In the genomic region with DNA sequence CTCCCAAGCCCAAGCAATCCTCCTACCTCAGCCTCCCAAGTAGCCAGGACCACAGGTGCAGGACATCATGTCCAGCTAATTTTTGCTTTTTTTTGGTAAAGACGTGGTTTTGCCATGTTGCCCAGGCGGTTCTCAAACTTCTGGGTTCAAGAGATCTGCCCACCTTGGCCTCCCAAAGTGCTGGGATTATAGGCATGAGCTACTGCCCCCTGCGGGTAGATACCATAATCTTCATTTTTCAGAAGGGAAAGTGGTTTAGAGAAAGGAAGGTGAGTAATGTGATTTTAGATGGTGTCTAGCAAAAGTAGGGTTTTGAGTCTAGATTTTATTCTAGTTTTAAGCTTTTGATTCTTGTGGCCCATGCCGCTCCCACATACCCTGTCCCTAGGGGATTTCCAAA, we compare ENCODE assay signal across 22 cellular contexts.
A peak's percentile ranks its signal among the peaks of the same experiment; 100 is the strongest.
DNase-seq lines count a peak whose midpoint lies in the region; ATAC-seq and TF ChIP-seq lines count a peak whose summit lies in the region.
"Had no signal": no experiment of that assay in that cellular context is flagged by ENCODE, and none has a peak within 500 bp of the region (broad histone marks: within the 10 kb centered on the region; RNA-seq: fewer than 3 reads in every experiment).

No MANE protein-coding gene starts in this region.

- H2BK12ac ChIP-seq in trophoblast cell (ENCODE audit: low read length), result no peak overlapping the region

- H4K8ac ChIP-seq in trophoblast cell (ENCODE audit: low read depth, low read length), result no peak overlapping the region

- H3K4me2 ChIP-seq in HCT116 (ENCODE audit: low read length), result no peak overlapping the region
- no peak overlapping the region for H3K4me2 ChIP-seq in trophoblast cell (ENCODE audit: low read length)
- H3K4me2 ChIP-seq: BLaER1 had no signal

- H4K91ac ChIP-seq in trophoblast cell (ENCODE audit: low read depth, low read length), result no peak overlapping the region

- ATAC-seq in HCT116 (no peak), HG03565 (IDR thresholded peaks at IDR 0.05; ENCODE audit: unreplicated experiment) (no peak), HG03159 (IDR thresholded peaks at IDR 0.05; ENCODE audit: unreplicated experiment) (no peak)

- TF ChIP-seq CTCF in HCT116 (IDR thresholded peaks at IDR 0.05 in 2 of 3, conservative IDR thresholded peaks at IDR 0.05 in 1 of 3; ENCODE audit: borderline replicate concordance in 1 of 3, insufficient read depth in 1 of 3, low read depth in 2 of 3, low read length in 2 of 3), result peak in 1 of 3 experiments; percentile 38; a peak in 1 of 6 replicates

- DNase-seq in DMS53 treated with DMSO at 0.1 percent for 48 hours (lab: John Stamatoyannopoulos, UW; ENCODE audit: unreplicated experiment) (peak; percentile 7), HCT116 (ENCODE audit: low read depth, low spot score) (no peak), OCI-M1 (lab: John Stamatoyannopoulos, UW) (peak; percentile 22), trophoblast cell (peak in 1 of 2 donors; percentile 55)
- no peak for DNase-seq in stimulated activated naive CD4-positive, alpha-beta T cell treated with Interleukin-2 at 50 U/mL for 16 hours (lab: John Stamatoyannopoulos, UW)
- DNase-seq: Caco-2; CD4-positive, alpha-beta memory T cell; DMS 273 treated with DMSO at 0.1 percent for 48 hours; GOT3; KG1; MV-4-11; NCI-H1417; NCI-H1694 treated with DMSO at 0.1 percent for 48 hours; NCI-H446 treated with DMSO at 0.1 percent for 48 hours; NCI-H526 treated with DMSO at 0.1 percent for 48 hours; Peyer's patch; T-helper 1 cell; T-helper 9 cell had no signal

- H3K4me3 ChIP-seq in HCT116 (replicated peaks in 1 of 2; ENCODE audit: low read depth in 1 of 2, low read length in 2 of 2) (no peak overlapping the region), trophoblast cell (ENCODE audit: low read depth, low read length) (peak overlapping the region; percentile 36)
- H3K4me3 ChIP-seq: BLaER1, Peyer's patch, SJCRH30 had no signal

- no peak overlapping the region for H3K4ac ChIP-seq in trophoblast cell (ENCODE audit: low read depth, low read length)

- intact Hi-C loops in HCT116 (cut with micrococcal nuclease), result loop anchor here (10.0 kb wide), 2 partner anchors 295 to 515 kb away; no protein-coding TSS in a partner anchor

- no peak overlapping the region for H2AK5ac ChIP-seq in trophoblast cell (ENCODE audit: low read length)

- no peaks in the 10 kb centered on the region for H3K9me3 ChIP-seq in HCT116 (ENCODE audit: control insufficient read depth in 1 of 2, insufficient read depth in 1 of 2, low read depth in 1 of 2, low read length in 2 of 2)
- peaks cover 3% of the 10 kb centered on the region for H3K9me3 ChIP-seq in trophoblast cell (ENCODE audit: insufficient read depth, low read depth, low read length)
- H3K9me3 ChIP-seq: BLaER1, Caco-2, Peyer's patch, SJCRH30 had no signal

- H3K9me2 ChIP-seq in HCT116 (ENCODE audit: insufficient read depth), result no peaks in the 10 kb centered on the region

- no peak overlapping the region for H2AFZ ChIP-seq in HCT116 (ENCODE audit: low read depth, low read length, poor library complexity, severe bottlenecking)
- H2AFZ ChIP-seq in trophoblast cell (ENCODE audit: insufficient read depth, low read length, poor library complexity), result no peak overlapping the region

- RAD21 ChIA-PET in HCT116 (lab: Charles Lee; ENCODE audit: low non-redundant PET in 1 of 2, low total read pairs in 2 of 2, uncharacterized antibody in 2 of 2, unreplicated experiment in 2 of 2), result no interaction called here

- no peak overlapping the region for H3K9ac ChIP-seq in HCT116 (ENCODE audit: low read length)
- H3K9ac ChIP-seq in trophoblast cell (ENCODE audit: low read length), result no peak overlapping the region
- H3K9ac ChIP-seq: BLaER1 had no signal

- no peaks in the 10 kb centered on the region for H3K79me1 ChIP-seq in trophoblast cell (ENCODE audit: low read length)

- POLR2A ChIA-PET in HCT116 (lab: Charles Lee), result no interaction called here

- no peak overlapping the region for H2BK5ac ChIP-seq in trophoblast cell (ENCODE audit: low read depth, low read length, poor library complexity)

- H3K36me3 ChIP-seq in HCT116 (ENCODE audit: control insufficient read depth in 1 of 2, insufficient read depth in 2 of 2, low read length in 2 of 2) (no peaks in the 10 kb centered on the region), trophoblast cell (ENCODE audit: control insufficient read depth in 1 of 2, insufficient read depth in 2 of 2, low read length in 2 of 2) (no peaks in the 10 kb centered on the region)
- H3K36me3 ChIP-seq: BLaER1, Peyer's patch, SJCRH30 had no signal

- CTCF ChIA-PET in HCT116 (lab: Charles Lee), result no interaction called here

- H4K20me1 ChIP-seq in HCT116 (ENCODE audit: insufficient read depth), result no peaks in the 10 kb centered on the region
- H4K20me1 ChIP-seq: BLaER1 had no signal

- no peak overlapping the region for H3K23ac ChIP-seq in trophoblast cell (ENCODE audit: low read length)

- no CpG with 5 or more reads among the region's 4 CpGs for WGBS in trophoblast cell (ENCODE audit: extremely low coverage, insufficient coverage, insufficient read length)

- H3K79me2 ChIP-seq in HCT116 (ENCODE audit: insufficient read depth, low read length) (no peaks in the 10 kb centered on the region), trophoblast cell (ENCODE audit: control insufficient read depth, insufficient read depth, low read length, poor library complexity) (no peaks in the 10 kb centered on the region)

- no TSS peak for BruUV-seq in HCT116 (replicated peaks; lab: Mats Ljungman, UMichigan)

- no peak overlapping the region for H3K14ac ChIP-seq in trophoblast cell (ENCODE audit: low read length)

- H3K4me1 ChIP-seq in HCT116 (ENCODE audit: control insufficient read depth in 1 of 2, insufficient read depth in 2 of 2, low read length in 2 of 2), result no peaks in the 10 kb centered on the region
- no peaks in the 10 kb centered on the region for H3K4me1 ChIP-seq in trophoblast cell (ENCODE audit: control insufficient read depth in 1 of 2, insufficient read depth in 2 of 2, low read length in 2 of 2)
- H3K4me1 ChIP-seq: Caco-2, Peyer's patch, SJCRH30 had no signal

- no peak for TF ChIP-seq POLR2A in HCT116 (IDR thresholded peaks at IDR 0.05; ENCODE audit: borderline replicate concordance, extremely low read depth, insufficient read depth, insufficient read length)

- H4K12ac ChIP-seq in trophoblast cell (ENCODE audit: low read depth, low read length), result no peak overlapping the region

- H3K27me3 ChIP-seq in HCT116 (ENCODE audit: insufficient read depth, low read length), result no peaks in the 10 kb centered on the region
- no peaks in the 10 kb centered on the region for H3K27me3 ChIP-seq in trophoblast cell (ENCODE audit: insufficient read depth, low read length)
- H3K27me3 ChIP-seq: BLaER1, Peyer's patch, SJCRH30 had no signal

- TF ChIP-seq RAD21 in HCT116 (IDR thresholded peaks at IDR 0.05; ENCODE audit: low read depth), result peak; percentile 33; the same call in 1 of the 2 replicates

- no peak overlapping the region for H3K18ac ChIP-seq in trophoblast cell (ENCODE audit: low read length)

- H3K27ac ChIP-seq in HCT116 (ENCODE audit: low read depth, low read length) (no peak overlapping the region), trophoblast cell (ENCODE audit: low read depth, low read length) (no peak overlapping the region)
- H3K27ac ChIP-seq: BLaER1, Peyer's patch, SJCRH30 had no signal

- no peak overlapping the region for H2BK120ac ChIP-seq in trophoblast cell (ENCODE audit: insufficient read depth, low read length, poor library complexity)

TF ChIP-seq in HCT116, 20 proteins besides CTCF, POLR2A, EP300 and RAD21 (continues in another document):
- TF ChIP-seq, protein P1, sequence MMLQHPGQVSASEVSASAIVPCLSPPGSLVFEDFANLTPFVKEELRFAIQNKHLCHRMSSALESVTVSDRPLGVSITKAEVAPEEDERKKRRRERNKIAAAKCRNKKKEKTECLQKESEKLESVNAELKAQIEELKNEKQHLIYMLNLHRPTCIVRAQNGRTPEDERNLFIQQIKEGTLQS (IDR thresholded peaks at IDR 0.05), result no peak
- TF ChIP-seq EGR1 (IDR thresholded peaks at IDR 0.05; ENCODE audit: low read depth), result no peak
- no peak for TF ChIP-seq YY1 (IDR thresholded peaks at IDR 0.05; ENCODE audit: extremely low read depth, insufficient replicate concordance, low read depth, low read length)
- no peak for TF ChIP-seq ZFX (IDR thresholded peaks at IDR 0.05)
- TF ChIP-seq EZH2phosphoT487 (IDR thresholded peaks at IDR 0.05; ENCODE audit: borderline replicate concordance), result no peak
- no peak for TF ChIP-seq FOSL1 (IDR thresholded peaks at IDR 0.05; ENCODE audit: low read depth)
- no peak for TF ChIP-seq MAX (IDR thresholded peaks at IDR 0.05)
- no peak for TF ChIP-seq CBX3 (IDR thresholded peaks at IDR 0.05; ENCODE audit: low read depth)
- no peak for TF ChIP-seq ZBTB33 (IDR thresholded peaks at IDR 0.05; ENCODE audit: extremely low read depth, insufficient replicate concordance, low read length)
- no peak for TF ChIP-seq SRF (IDR thresholded peaks at IDR 0.05; ENCODE audit: low read depth)
- no peak for TF ChIP-seq ELF1 (IDR thresholded peaks at IDR 0.05; ENCODE audit: borderline replicate concordance, low read depth)
- no peak for TF ChIP-seq SIN3A (IDR thresholded peaks at IDR 0.05; ENCODE audit: low read depth)
- no peak for TF ChIP-seq EZH2 (IDR thresholded peaks at IDR 0.05)
- no peak for TF ChIP-seq CEBPB (IDR thresholded peaks at IDR 0.05; ENCODE audit: low read depth)
- no peak for TF ChIP-seq POLR2AphosphoS5 (IDR thresholded peaks at IDR 0.05; ENCODE audit: low read depth, low read length)
- no peak for TF ChIP-seq JUND (IDR thresholded peaks at IDR 0.05)
- no peak for TF ChIP-seq SP1 (IDR thresholded peaks at IDR 0.05; ENCODE audit: low read depth)

Comparison
In these comparisons a context has a peak if more than half of its experiments do, and no peak if none do; other contexts are left out.
1. DNase-seq: peak in DMS53 treated with DMSO at 0.1 percent for 48 hours (single experiment) and OCI-M1 (single experiment); none in HCT116 (single experiment) and stimulated activated naive CD4-positive, alpha-beta T cell treated with Interleukin-2 at 50 U/mL for 16 hours (single experiment).